In genomic region chr19:18001837-18002345, GRCh38 we compare ENCODE assay signal across 8 cellular contexts. TPM values are rescaled to one million over a fixed set of nuclear protein-coding genes. Genes with fewer than 3 reads are reported as not detected.
A peak's percentile ranks its signal among the peaks of the same experiment; 100 is the strongest.
DNase-seq lines count a peak whose midpoint lies in the region; ATAC-seq, FAIRE-seq and TF ChIP-seq lines count a peak whose summit lies in the region.

No MANE protein-coding gene starts in this region.

- no peaks in the 10 kb centered on the region for H3K9me3 ChIP-seq in naive thymus-derived CD4-positive, alpha-beta T cell (ENCODE audit: control insufficient read depth in 2 of 3, low read length in 3 of 3)

- peaks cover 0 to 6% (median 0%) of the 10 kb centered on the region in 3 experiments for H3K36me3 ChIP-seq in naive thymus-derived CD4-positive, alpha-beta T cell (ENCODE audit: control insufficient read depth in 2 of 3, insufficient read depth in 3 of 3, low read length in 3 of 3)

- H3K4me1 Mint-ChIP-seq in IgD-negative memory B cell (peaks cover 8 to 14% (median 12%) of the 10 kb centered on the region in 3 donors), chondrocyte (ENCODE audit: low read depth) (peaks cover 11% of the 10 kb centered on the region)
- H3K4me1 Mint-ChIP-seq in naive thymus-derived CD4-positive, alpha-beta T cell, result peaks cover 10 to 35% (median 20%) of the 10 kb centered on the region in 7 donors

- H3K9me3 Mint-ChIP-seq in IgD-negative memory B cell, result no peaks in the 10 kb centered on the region
- no peaks in the 10 kb centered on the region for H3K9me3 Mint-ChIP-seq in chondrocyte (ENCODE audit: low read depth)
- H3K9me3 Mint-ChIP-seq in naive thymus-derived CD4-positive, alpha-beta T cell, result peaks cover 0 to 3% (median 0%) of the 10 kb centered on the region in 11 donors

- H3K4me1 ChIP-seq in naive thymus-derived CD4-positive, alpha-beta T cell (ENCODE audit: control insufficient read depth in 2 of 2, insufficient read depth in 2 of 2, low read length in 2 of 2), result peaks cover 19 to 30% of the 10 kb centered on the region in 2 donors

- intact Hi-C loops in naive thymus-derived CD4-positive, alpha-beta T cell (cut with micrococcal nuclease), result loop anchor here (1.0 to 5.0 kb wide), 6 partner anchors 55 to 171 kb away; partner anchors contain the start of genes IFI30 (in 1 of the 2), RPL18A (in 1 of the 2) and SLC5A5 (in 1 of the 2)

- CTCF ChIA-PET in naive thymus-derived CD4-positive, alpha-beta T cell (lab: Charles Lee), result interaction anchor here (0.8 to 13.8 kb wide), 9 partner anchors 55 to 150 kb away, joined by 3 to 224 read pairs (median 4); partner anchors contain the start of genes CCDC124 and RPL18A

- ATAC-seq in naive thymus-derived CD4-positive, alpha-beta T cell, result no peak

- no peak for FAIRE-seq in GM12892 (lab: Jason Lieb, UNC)

- peak overlapping the region; percentile 81 for H3K4me3 ChIP-seq in AG09309 (ENCODE audit: control insufficient read depth, low read depth, low read length)
- H3K4me3 ChIP-seq in naive thymus-derived CD4-positive, alpha-beta T cell (ENCODE audit: low read length), result peak overlapping the region; percentile 78

- DNase-seq in AG09309 (ENCODE audit: low read depth) (no peak), chondrocyte (ENCODE audit: low spot score) (no peak), 8988T (no peak), NCI-H2029 (lab: John Stamatoyannopoulos, UW) (no peak), GM12892 (ENCODE audit: insufficient read length) (no peak), NCI-H1092 treated with DMSO at 0.1 percent for 48 hours (lab: John Stamatoyannopoulos, UW) (no peak)
- no peak for DNase-seq in naive thymus-derived CD4-positive, alpha-beta T cell

- POLR2A ChIA-PET in naive thymus-derived CD4-positive, alpha-beta T cell (lab: Charles Lee), result interaction anchor here (0.8 to 4.6 kb wide), 20 partner anchors 8 to 202 kb away, joined by 3 to 35 read pairs (median 6); partner anchors contain the start of genes CCDC124, IL12RB1, MAST3 and MPV17L2

- H3K27me3 ChIP-seq in naive thymus-derived CD4-positive, alpha-beta T cell (ENCODE audit: control insufficient read depth in 2 of 2, insufficient read depth in 2 of 2, low read length in 2 of 2), result no peaks in the 10 kb centered on the region

- H3K27me3 Mint-ChIP-seq in IgD-negative memory B cell (no peaks in the 10 kb centered on the region), chondrocyte (ENCODE audit: low read depth) (no peaks in the 10 kb centered on the region)
- no peaks in the 10 kb centered on the region for H3K27me3 Mint-ChIP-seq in naive thymus-derived CD4-positive, alpha-beta T cell

- H3K27ac ChIP-seq in naive thymus-derived CD4-positive, alpha-beta T cell (ENCODE audit: low read depth, low read length), result peak overlapping the region; percentile 97

- peak overlapping the region; percentile 88 to 97 (median 97) for H3K4me3 Mint-ChIP-seq in IgD-negative memory B cell
- H3K4me3 Mint-ChIP-seq in chondrocyte (ENCODE audit: unreplicated experiment), result peak overlapping the region; percentile 77
- peak overlapping the region; percentile 84 to 97 (median 91) for H3K4me3 Mint-ChIP-seq in naive thymus-derived CD4-positive, alpha-beta T cell

- TF ChIP-seq CTCF in AG09309 (IDR thresholded peaks at IDR 0.05; ENCODE audit: control insufficient read depth, insufficient read depth, low read depth, low read length, missing control alignments) (no peak), chondrocyte (IDR thresholded peaks at IDR 0.05) (no peak)

- H3K27ac Mint-ChIP-seq in IgD-negative memory B cell (peak overlapping the region; percentile 92 to 98 (median 98)), chondrocyte (ENCODE audit: unreplicated experiment) (no peak overlapping the region)
- H3K27ac Mint-ChIP-seq in naive thymus-derived CD4-positive, alpha-beta T cell, result peak overlapping the region; percentile 82 to 96 (median 92)

- H3K36me3 Mint-ChIP-seq in IgD-negative memory B cell, result peaks cover 2% of the 10 kb centered on the region
- H3K36me3 Mint-ChIP-seq in chondrocyte (ENCODE audit: low read depth), result no peaks in the 10 kb centered on the region
- peaks cover 0 to 7% (median 3%) of the 10 kb centered on the region in 5 donors for H3K36me3 Mint-ChIP-seq in naive thymus-derived CD4-positive, alpha-beta T cell

- no peak for TF ChIP-seq POLR2A in GM12892 (IDR thresholded peaks at IDR 0.05; ENCODE audit: low read depth, low read length)

RNA-seq across cellular contexts. Expression of gene ARRDC2, which starts 6.1 kb away (rescaled TPM):
- polyA plus RNA-seq in IgD-negative memory B cell, result 42.4 TPM
- 12.2 to 19.8 TPM (median 17.8 TPM) in 3 replicates for total RNA-seq in chondrocyte
- 100 to 1,000 TPM in 4 of 5 experiments, 10 to 100 TPM in 1; 77.2 to 237 (median 152) TPM for total RNA-seq in naive thymus-derived CD4-positive, alpha-beta T cell
- polyA plus RNA-seq in naive thymus-derived CD4-positive, alpha-beta T cell, result 10 to 100 TPM; 31.8 to 60.1 TPM
- polyA plus RNA-seq in GM12892 (2012; ENCODE audit: missing spikeins), result 7.5 TPM

RNA-seq across cellular contexts. Expression of gene KCNN1, which starts 35.0 kb away (rescaled TPM):
- polyA plus RNA-seq in IgD-negative memory B cell, result not detected
- total RNA-seq in chondrocyte, result 0.31 TPM in 1 of 3 replicates, not detected in the others
- total RNA-seq in naive thymus-derived CD4-positive, alpha-beta T cell, result under 1 TPM in 1 of 5 experiments, not detected in 4; 0.05 TPM
- not detected for polyA plus RNA-seq in naive thymus-derived CD4-positive, alpha-beta T cell
- 1.5 TPM for polyA plus RNA-seq in GM12892 (2012; ENCODE audit: missing spikeins)
